In genomic region chr5:172984244-172984953, GRCh38 we compare ENCODE assay signal across 8 cellular contexts. TPM values are rescaled to one million over a fixed set of nuclear protein-coding genes. Genes with fewer than 3 reads are reported as not detected.
DNase-seq lines count a peak whose midpoint lies in the region; ATAC-seq lines count a peak whose summit lies in the region.

No MANE protein-coding gene starts in this region.

- peaks cover 41 to 49% (median 46%) of the 10 kb centered on the region in 11 experiments for H4K20me1 ChIP-seq in BLaER1 treated with 17β-estradiol and CSF1 and Interleukin-3, amounts not matched to agents 10 nM and 100 nM

- H3K4me3 ChIP-seq in BLaER1 treated with 17β-estradiol and CSF1 and Interleukin-3, amounts not matched to agents 10 nM and 100 nM = peak overlapping the region; percentile 64 to 100 (median 87)
- H3K4me3 ChIP-seq in endocrine pancreas (ENCODE audit: control insufficient read depth, insufficient read depth, low read length) = peak overlapping the region; percentile 62
- H3K4me3 ChIP-seq in mesodermal cell (ENCODE audit: extremely low read depth, insufficient read depth, low read length, poor library complexity, severe bottlenecking) = peak overlapping the region; percentile 91

- H3K9me3 ChIP-seq in BLaER1 treated with 17β-estradiol and CSF1 and Interleukin-3, amounts not matched to agents 10 nM and 100 nM (replicated peaks in 1 of 11) = no peaks in the 10 kb centered on the region
- H3K9me3 ChIP-seq in endocrine pancreas (ENCODE audit: control insufficient read depth, low read length) = no peaks in the 10 kb centered on the region
- no peaks in the 10 kb centered on the region for H3K9me3 ChIP-seq in mesodermal cell (ENCODE audit: control insufficient read depth, low read length)

- H3K27ac ChIP-seq in BLaER1 treated with 17β-estradiol and CSF1 and Interleukin-3, amounts not matched to agents 10 nM and 100 nM = peak overlapping the region; percentile 87 to 99 (median 96)
- H3K27ac ChIP-seq in mesodermal cell (ENCODE audit: low read depth, low read length, severe bottlenecking) = peak overlapping the region; percentile 87

- ATAC-seq in GM19324 (IDR thresholded peaks at IDR 0.05; ENCODE audit: low FRiP score, unreplicated experiment) = peak; percentile 51
- ATAC-seq in HG03457 (IDR thresholded peaks at IDR 0.05; ENCODE audit: unreplicated experiment) = peak; percentile 43

- peak overlapping the region; percentile 73 to 98 (median 87) for H3K4me2 ChIP-seq in BLaER1 treated with 17β-estradiol and CSF1 and Interleukin-3, amounts not matched to agents 10 nM and 100 nM

- DNase-seq in NCI-H82 treated with DMSO at 0.1 percent for 48 hours (lab: John Stamatoyannopoulos, UW; ENCODE audit: unreplicated experiment) = peak; percentile 42
- peak in 2 of 3 experiments; percentile 36 to 62 for DNase-seq in activated CD8-positive, alpha-beta memory T cell treated with anti-CD3 and anti-CD28 coated beads for 48 hours (ENCODE audit: low read depth in 2 of 3, low spot score in 2 of 3)
- DNase-seq in stimulated activated CD8-positive, alpha-beta memory T cell treated with anti-CD3 and anti-CD28 coated beads, Interleukin-15, amount 100 ng/mL, for 24 hours (ENCODE audit: low read depth) = peak; percentile 25

- H3K27me3 ChIP-seq in BLaER1 treated with 17β-estradiol and CSF1 and Interleukin-3, amounts not matched to agents 10 nM and 100 nM = no peaks in the 10 kb centered on the region
- no peaks in the 10 kb centered on the region for H3K27me3 ChIP-seq in endocrine pancreas (ENCODE audit: control insufficient read depth, insufficient read depth, low read length)

- peak overlapping the region; percentile 88 to 100 (median 95) for H3K9ac ChIP-seq in BLaER1 treated with 17β-estradiol and CSF1 and Interleukin-3, amounts not matched to agents 10 nM and 100 nM
- peak overlapping the region; percentile 99 for H3K9ac ChIP-seq in endocrine pancreas (ENCODE audit: control insufficient read depth, insufficient read depth, low read length)

- peaks cover 26 to 43% (median 40%) of the 10 kb centered on the region in 11 experiments for H3K36me3 ChIP-seq in BLaER1 treated with 17β-estradiol and CSF1 and Interleukin-3, amounts not matched to agents 10 nM and 100 nM
- H3K36me3 ChIP-seq in endocrine pancreas (ENCODE audit: control insufficient read depth, insufficient read depth, low read length) (no peaks in the 10 kb centered on the region), mesodermal cell (ENCODE audit: control insufficient read depth, insufficient read depth, low read length) (peaks cover 32% of the 10 kb centered on the region)

- 1 to 5% methylated on average over 13 to 14 of the region's 15 CpGs for WGBS in mesodermal cell (ENCODE audit: insufficient coverage in 2 of 2), 2 experiments

- peaks cover 25 to 65% (median 50%) of the 10 kb centered on the region in 10 experiments for H3K4me1 ChIP-seq in BLaER1 treated with 17β-estradiol and CSF1 and Interleukin-3, amounts not matched to agents 10 nM and 100 nM
- H3K4me1 ChIP-seq in endocrine pancreas (ENCODE audit: control insufficient read depth, insufficient read depth, low read length) = peaks cover 7% of the 10 kb centered on the region
- H3K4me1 ChIP-seq in mesodermal cell (ENCODE audit: control insufficient read depth, insufficient read depth, low read length, poor library complexity, severe bottlenecking) = no peaks in the 10 kb centered on the region

RNA-seq across cellular contexts. Expression of gene ATP6V0E1, which starts 0.8 kb away (rescaled TPM):
- 154 TPM for polyA plus RNA-seq in mesodermal cell (2013, experiment 1 of 2)
- polyA plus RNA-seq in mesodermal cell (2013, experiment 2 of 2) = 125 TPM

RNA-seq across cellular contexts. Expression of gene RPL26L1, which starts 25.2 kb away (rescaled TPM):
- 88.8 TPM for polyA plus RNA-seq in mesodermal cell (2013, experiment 1 of 2)
- 99.2 TPM for polyA plus RNA-seq in mesodermal cell (2013, experiment 2 of 2)

Comparison
In these comparisons a context has a peak if more than half of its experiments do, and no peak if none do; other contexts are left out.
1. Peak in every context shown above with its lines: DNase-seq, ATAC-seq, H3K4me3 ChIP-seq and H3K27ac ChIP-seq.